Comparison of ENCODE assay signal across 1 cellular context in genomic region chr17:14069251-14069981, GRCh38.
A peak's percentile ranks its signal among the peaks of the same experiment; 100 is the strongest.
TF ChIP-seq lines count a peak whose summit lies in the region.

Gene COX10 (plus strand): TSS chr17:14069504. CDS start chr17:14069606, 102 bp downstream.

TF ChIP-seq in K562, 482 proteins besides CTCF, POLR2A, EP300 and RAD21 (continued from another document):
- no peak for TF ChIP-seq KDM1A (IDR thresholded peaks at IDR 0.05)
- TF ChIP-seq ETS1 (conservative IDR thresholded peaks at IDR 0.05; ENCODE audit: control insufficient read depth, low read depth, low read length): peak; percentile 78; the same call in 1 of the 2 replicates
- no peak for TF ChIP-seq ZBTB5 (IDR thresholded peaks at IDR 0.05)
- peak; percentile 95 for TF ChIP-seq EP400 (IDR thresholded peaks at IDR 0.05)
- TF ChIP-seq ZBTB11 (CRISPR knock-in tag; IDR thresholded peaks at IDR 0.05): peak in 2 of 3 experiments; percentile 37 to 89; a peak in 2 of 6 replicates
- TF ChIP-seq C11orf30 (IDR thresholded peaks at IDR 0.05; ENCODE audit: low read depth): peak; percentile 94
- 0 out of 2 replicates have a peak, but pooled peaks have one; percentile 48 for TF ChIP-seq HDAC2 (IDR thresholded peaks at IDR 0.05)
- TF ChIP-seq ATF7 (IDR thresholded peaks at IDR 0.05): peak; percentile 57; the same call in 1 of the 2 replicates
- no peak for TF ChIP-seq HNRNPH1 (optimal IDR thresholded peaks at IDR 0.05; ENCODE audit: low read depth, low read length)
- TF ChIP-seq FOXK2 (conservative IDR thresholded peaks at IDR 0.05 in 1 of 2, IDR thresholded peaks at IDR 0.05 in 1 of 2; ENCODE audit: low read depth in 2 of 2): 0 out of 4 replicates have a peak, but pooled peaks of 1 of the 2 experiments have one; percentile 51
- peak; percentile 93 for TF ChIP-seq CREM (IDR thresholded peaks at IDR 0.05; ENCODE audit: low read depth)
- peak; percentile 36; the same call in 1 of the 2 replicates for TF ChIP-seq KLF16 (IDR thresholded peaks at IDR 0.05)
- peak; percentile 86; the same call in 1 of the 2 replicates for TF ChIP-seq MXI1 (IDR thresholded peaks at IDR 0.05; ENCODE audit: low read depth, low read length)
